28 cellular contexts compared by ENCODE assay signal in genomic region chrX:133749951-133750350, GRCh38.
DNase-seq lines count a peak whose midpoint lies in the region; ATAC-seq lines count a peak whose summit lies in the region.
"Had no signal": no experiment of that assay in that cellular context is flagged by ENCODE, and none has a peak within 500 bp of the region (broad histone marks: within the 10 kb centered on the region; RNA-seq: fewer than 3 reads in every experiment).

No MANE protein-coding gene starts in this region.

- H3K9me3 Mint-ChIP-seq in activated CD8-positive, alpha-beta T cell treated with anti-CD3 and anti-CD28 coated beads, Interleukin-2, amount 10 ng/mL, durations not matched to agents 7 days and 5 days (ENCODE audit: insufficient read depth) = no peaks in the 10 kb centered on the region
- H3K9me3 Mint-ChIP-seq: CD4-positive, CD25-positive, alpha-beta regulatory T cell; neural crest cell; stimulated activated naive CD8-positive, alpha-beta T cell treated with anti-CD3 and anti-CD28 coated beads, Interleukin-15, amount 100 ng/mL, for 72 hours had no signal

- no peak for ATAC-seq in activated CD8-positive, alpha-beta T cell treated with anti-CD3 and anti-CD28 coated beads, Interleukin-2, amount 10 ng/mL, durations not matched to agents 7 days and 5 days
- ATAC-seq: lower lobe of right lung, mucosa of descending colon had no signal

- H3K36me3 ChIP-seq in BLaER1 = no peaks in the 10 kb centered on the region
- H3K36me3 ChIP-seq: colonic mucosa, lower lobe of right lung, tibial artery had no signal

- peak overlapping the region; percentile 41 for H3K27ac Mint-ChIP-seq in activated CD8-positive, alpha-beta T cell treated with anti-CD3 and anti-CD28 coated beads, Interleukin-2, amount 10 ng/mL, durations not matched to agents 7 days and 5 days

- peaks cover 78% of the 10 kb centered on the region for H3K4me1 ChIP-seq in BLaER1
- H3K4me1 ChIP-seq: colonic mucosa, lower lobe of right lung, parathyroid adenoma, tibial artery had no signal

- DNase-seq in NCI-H1092 treated with DMSO at 0.1 percent for 48 hours (lab: John Stamatoyannopoulos, UW) (peak; percentile 16), NCI-H1092 (lab: John Stamatoyannopoulos, UW) (no peak), NCI-H187 (lab: John Stamatoyannopoulos, UW) (peak; percentile 6 to 33), superior temporal gyrus (ENCODE audit: extremely low spot score) (no peak), head of caudate nucleus (no peak)
- no peak for DNase-seq in activated CD8-positive, alpha-beta T cell treated with anti-CD3 and anti-CD28 coated beads, Interleukin-2, amount 10 ng/mL, durations not matched to agents 7 days and 5 days
- DNase-seq in effector CD4-positive, alpha-beta T cell = no peak
- DNase-seq: activated gamma-delta T cell; activated T-cell treated with anti-CD3 and anti-CD28 coated beads, Interleukin-2, amount 50 U/mL, for 1 hour; anterior cingulate cortex; colonic mucosa; effector memory CD4-positive, alpha-beta T cell; lower lobe of right lung; mucosa of descending colon; NCI-H1105 treated with DMSO at 0.1 percent for 48 hours; NCI-H2227 treated with DMSO at 0.1 percent for 48 hours; NCI-H82; small intestine; stimulated activated CD4-positive, alpha-beta T cell treated with anti-CD3 and anti-CD28 coated beads, Interleukin-1b, Interleukin-23, amount 100 ng/mL, for 48 hours; stimulated activated CD8-positive, alpha-beta memory T cell treated with anti-CD3 and anti-CD28 coated beads, Interleukin-4, amount 100 ng/mL, for 48 hours; stimulated activated naive CD8-positive, alpha-beta T cell treated with anti-CD3 and anti-CD28 coated beads, Interleukin-15, amount 100 ng/mL, for 72 hours; tibial artery had no signal

- H3K4me1 Mint-ChIP-seq in activated CD8-positive, alpha-beta T cell treated with anti-CD3 and anti-CD28 coated beads, Interleukin-2, amount 10 ng/mL, durations not matched to agents 7 days and 5 days (ENCODE audit: low read depth) = peaks cover 28% of the 10 kb centered on the region

- CTCF ChIA-PET in activated CD8-positive, alpha-beta T cell treated with anti-CD3 and anti-CD28 coated beads, Interleukin-2, amount 10 ng/mL, durations not matched to agents 7 days and 5 days (lab: Charles Lee) = no interaction called here

- peak overlapping the region; percentile 31; the same call in 1 of the 2 replicates for H3K4me3 ChIP-seq in BLaER1
- H3K4me3 ChIP-seq: colonic mucosa, lower lobe of right lung, mucosa of descending colon, tibial artery had no signal

- intact Hi-C loops in head of caudate nucleus (cut with DNase I) = no loop called here

- H3K36me3 Mint-ChIP-seq in activated CD8-positive, alpha-beta T cell treated with anti-CD3 and anti-CD28 coated beads, Interleukin-2, amount 10 ng/mL, durations not matched to agents 7 days and 5 days (ENCODE audit: low read depth) = no peaks in the 10 kb centered on the region
- H3K36me3 Mint-ChIP-seq: CD4-positive, CD25-positive, alpha-beta regulatory T cell had no signal

- no peaks in the 10 kb centered on the region for H4K20me1 ChIP-seq in BLaER1

- peaks cover 69% of the 10 kb centered on the region for H3K27me3 ChIP-seq in BLaER1
- H3K27me3 ChIP-seq: colonic mucosa, tibial artery had no signal

- peak overlapping the region; percentile 32; the same call in 1 of the 2 replicates for H3K9ac ChIP-seq in BLaER1
- H3K9ac ChIP-seq: parathyroid adenoma had no signal

- no peaks in the 10 kb centered on the region for H3K27me3 Mint-ChIP-seq in activated CD8-positive, alpha-beta T cell treated with anti-CD3 and anti-CD28 coated beads, Interleukin-2, amount 10 ng/mL, durations not matched to agents 7 days and 5 days (ENCODE audit: low read depth)
- H3K27me3 Mint-ChIP-seq: CD4-positive, CD25-positive, alpha-beta regulatory T cell; stimulated activated naive CD8-positive, alpha-beta T cell treated with anti-CD3 and anti-CD28 coated beads, Interleukin-15, amount 100 ng/mL, for 72 hours had no signal

- peak overlapping the region; percentile 52 for H3K27ac ChIP-seq in BLaER1
- H3K27ac ChIP-seq: 22Rv1, colonic mucosa, lower lobe of right lung, parathyroid adenoma, RWPE1, tibial artery had no signal

- no peaks in the 10 kb centered on the region for H3K9me3 ChIP-seq in BLaER1
- H3K9me3 ChIP-seq: colonic mucosa, lower lobe of right lung, mucosa of descending colon, tibial artery had no signal

- POLR2A ChIA-PET in activated CD8-positive, alpha-beta T cell treated with anti-CD3 and anti-CD28 coated beads, Interleukin-2, amount 10 ng/mL, durations not matched to agents 7 days and 5 days (lab: Charles Lee) = no interaction called here

- H3K4me2 ChIP-seq in BLaER1 = peak overlapping the region; percentile 65

- H3K4me3 Mint-ChIP-seq in activated CD8-positive, alpha-beta T cell treated with anti-CD3 and anti-CD28 coated beads, Interleukin-2, amount 10 ng/mL, durations not matched to agents 7 days and 5 days = no peak overlapping the region
- H3K4me3 Mint-ChIP-seq: neural crest cell had no signal

Comparison
In these comparisons a context has a peak if more than half of its experiments do, and no peak if none do; other contexts are left out.
1. DNase-seq: peak in NCI-H1092 treated with DMSO at 0.1 percent for 48 hours (single experiment) and NCI-H187 (2 of 2); none in NCI-H1092 (single experiment), activated CD8-positive, alpha-beta T cell treated with anti-CD3 and anti-CD28 coated beads, Interleukin-2, amount 10 ng/mL, durations not matched to agents 7 days and 5 days (single experiment), superior temporal gyrus (single experiment), head of caudate nucleus (0 of 42) and effector CD4-positive, alpha-beta T cell (single experiment).